ENCODE assay signal across 18 cellular contexts in the genomic region with DNA sequence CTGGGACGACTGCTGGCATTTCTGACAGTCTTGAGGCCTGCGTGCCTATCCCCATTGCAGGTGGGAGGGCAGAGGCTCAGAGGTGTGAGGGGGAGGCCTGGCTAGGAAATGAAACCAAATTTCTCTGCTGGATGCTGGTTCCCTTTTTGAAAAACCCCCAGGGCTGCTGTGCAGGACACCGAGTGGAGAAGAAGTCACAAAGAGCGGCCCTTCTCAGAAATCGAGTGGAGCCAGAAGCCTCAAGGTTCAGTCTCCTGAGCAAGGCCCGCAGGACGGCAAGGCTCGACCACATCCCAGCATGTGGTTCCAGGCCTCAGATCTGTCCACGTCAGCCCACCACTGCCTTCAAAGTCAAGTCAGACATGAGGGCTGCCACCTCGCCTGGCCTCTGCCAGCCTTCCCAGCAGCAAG.
DNase-seq lines count a peak whose midpoint lies in the region; ATAC-seq and TF ChIP-seq lines count a peak whose summit lies in the region.
"Had no signal": no experiment of that assay in that cellular context is flagged by ENCODE, and none has a peak within 500 bp of the region (broad histone marks: within the 10 kb centered on the region; RNA-seq: fewer than 3 reads in every experiment).

No MANE protein-coding gene starts in this region.

- H3K9ac ChIP-seq in BLaER1 treated with 17β-estradiol and CSF1 and Interleukin-3, amounts not matched to agents 10 nM and 100 nM, result peak overlapping the region in 5 of 11 experiments; percentile 6 to 32 (median 29); a peak in 5 of 22 replicates

- peak overlapping the region; percentile 21 for H3K27ac Mint-ChIP-seq in activated B cell treated with CpG ODN at 0.5 μM for 24 hours
- H3K27ac Mint-ChIP-seq in neural crest cell (ENCODE audit: unreplicated experiment), result peak overlapping the region; percentile 23
- H3K27ac Mint-ChIP-seq: stimulated activated naive CD8-positive, alpha-beta T cell treated with anti-CD3 and anti-CD28 coated beads, Interleukin-15, Interleukin-2, amounts not matched to agents 100 ng/mL and 50 ng/mL, for 24 hours; T-helper 2 cell treated with Interferon-gamma antibody and Interleukin-4, amounts not matched to agents 5 μg/mL and 100 μg/mL, for 36 hours had no signal

- peaks cover 27 to 41% (median 35%) of the 10 kb centered on the region in 11 experiments for H3K9me3 ChIP-seq in BLaER1 treated with 17β-estradiol and CSF1 and Interleukin-3, amounts not matched to agents 10 nM and 100 nM (replicated peaks in 1 of 11)
- no peaks in the 10 kb centered on the region for H3K9me3 ChIP-seq in testis
- H3K9me3 ChIP-seq in aorta (ENCODE audit: control insufficient read depth, low read length), result peaks cover 1% of the 10 kb centered on the region

- H4K20me1 ChIP-seq in BLaER1 treated with 17β-estradiol and CSF1 and Interleukin-3, amounts not matched to agents 10 nM and 100 nM, result peaks cover 0 to 62% (median 0%) of the 10 kb centered on the region in 11 experiments; a peak in 4 of 22 replicates

- intact Hi-C loops in activated B cell treated with CpG ODN at 0.5 μM for 24 hours (cut with micrococcal nuclease) (no loop called here), testis (cut with DNase I; ENCODE audit: low total_unique reads) (no loop called here), aorta (cut with DNase I) (no loop called here)

- DNase-seq in KG1 (lab: John Stamatoyannopoulos, UW) (peak; percentile 58), activated B cell treated with CpG ODN at 0.5 μM for 24 hours (peak; percentile 14), neural crest cell (ENCODE audit: low read depth, low spot score) (no peak), NCI-H128 (lab: John Stamatoyannopoulos, UW; ENCODE audit: unreplicated experiment) (no peak), testis (no peak), aorta (no peak)
- DNase-seq: activated CD4-positive, CD25-positive, alpha-beta regulatory T cell treated with anti-CD3 and anti-CD28 coated beads, Interleukin-2, amount 50 U/mL, for 72 hours; central memory CD4-positive, alpha-beta T cell; heart left ventricle; naive thymus-derived CD8-positive, alpha-beta T cell; NCI-H1105 treated with DMSO at 0.1 percent for 48 hours; NCI-H2227 treated with DMSO at 0.1 percent for 48 hours; SHP77; stimulated activated CD4-positive, alpha-beta T cell treated with anti-CD3 and anti-CD28 coated beads, Interleukin-15, amount 100 ng/mL, for 24 hours had no signal

- H3K4me3 ChIP-seq in BLaER1 treated with 17β-estradiol and CSF1 and Interleukin-3, amounts not matched to agents 10 nM and 100 nM, result no peak overlapping the region
- H3K4me3 ChIP-seq in testis, result no peak overlapping the region
- no peak overlapping the region for H3K4me3 ChIP-seq in aorta (ENCODE audit: low read length in 2 of 2)
- H3K4me3 ChIP-seq: heart left ventricle had no signal

- peaks cover 31 to 49% (median 37%) of the 10 kb centered on the region in 10 experiments for H3K4me1 ChIP-seq in BLaER1 treated with 17β-estradiol and CSF1 and Interleukin-3, amounts not matched to agents 10 nM and 100 nM
- H3K4me1 ChIP-seq in testis, result no peaks in the 10 kb centered on the region
- H3K4me1 ChIP-seq in aorta (ENCODE audit: control insufficient read depth in 1 of 2, insufficient read depth in 2 of 2, low read length in 2 of 2), result no peaks in the 10 kb centered on the region

- H3K4me1 Mint-ChIP-seq in activated B cell treated with CpG ODN at 0.5 μM for 24 hours, result peaks cover 26% of the 10 kb centered on the region
- peaks cover 31% of the 10 kb centered on the region for H3K4me1 Mint-ChIP-seq in neural crest cell

- 83 to 84% methylated on average over 10 of the region's 10 CpGs for WGBS in testis, 2 donors
- WGBS in aorta, 2 donors, result 93 to 94% methylated on average over 10 of the region's 10 CpGs

- peak overlapping the region; percentile 62 to 85 (median 76) for H3K4me2 ChIP-seq in BLaER1 treated with 17β-estradiol and CSF1 and Interleukin-3, amounts not matched to agents 10 nM and 100 nM

- no peak for TF ChIP-seq CTCF in activated B cell treated with CpG ODN at 0.5 μM for 24 hours (IDR thresholded peaks at IDR 0.05)
- TF ChIP-seq CTCF in neural crest cell (conservative IDR thresholded peaks at IDR 0.05), result no peak
- TF ChIP-seq CTCF in testis (IDR thresholded peaks at IDR 0.05), result no peak

- ATAC-seq in activated B cell treated with CpG ODN at 0.5 μM for 24 hours (ENCODE audit: low read depth) (peak; percentile 65), GM18517 (IDR thresholded peaks at IDR 0.05; ENCODE audit: unreplicated experiment) (no peak), aorta (ENCODE audit: low FRiP score) (no peak)
- ATAC-seq: naive thymus-derived CD8-positive, alpha-beta T cell had no signal

- H3K36me3 Mint-ChIP-seq in activated B cell treated with CpG ODN at 0.5 μM for 24 hours (ENCODE audit: low read depth) (peaks cover 5% of the 10 kb centered on the region), neural crest cell (ENCODE audit: low read depth) (peaks cover 16% of the 10 kb centered on the region)

- CTCF ChIA-PET in activated B cell treated with CpG ODN at 0.5 μM for 24 hours (lab: Charles Lee), result no interaction called here

- POLR2A ChIA-PET in activated B cell treated with CpG ODN at 0.5 μM for 24 hours (lab: Charles Lee), result no interaction called here

- no peak for TF ChIP-seq POLR2A in testis (IDR thresholded peaks at IDR 0.05)

- H3K36me3 ChIP-seq in BLaER1 treated with 17β-estradiol and CSF1 and Interleukin-3, amounts not matched to agents 10 nM and 100 nM, result peaks cover 0 to 6% (median 0%) of the 10 kb centered on the region in 11 experiments; a peak in 3 of 22 replicates
- no peaks in the 10 kb centered on the region for H3K36me3 ChIP-seq in testis (ENCODE audit: low read depth, missing control alignments)
- no peaks in the 10 kb centered on the region for H3K36me3 ChIP-seq in aorta (ENCODE audit: control insufficient read depth in 1 of 2, insufficient read depth in 2 of 2, low read length in 1 of 2)
- H3K36me3 ChIP-seq: heart left ventricle had no signal

- H3K4me3 Mint-ChIP-seq in activated B cell treated with CpG ODN at 0.5 μM for 24 hours (no peak overlapping the region), neural crest cell (no peak overlapping the region)
- H3K4me3 Mint-ChIP-seq: naive thymus-derived CD8-positive, alpha-beta T cell; stimulated activated naive CD8-positive, alpha-beta T cell treated with anti-CD3 and anti-CD28 coated beads, Interleukin-15, Interleukin-2, amounts not matched to agents 100 ng/mL and 50 ng/mL, for 24 hours; T-helper 2 cell treated with Interferon-gamma antibody and Interleukin-4, amounts not matched to agents 5 μg/mL and 100 μg/mL, for 36 hours had no signal

- peak overlapping the region in 7 of 11 experiments; percentile 8 to 54 (median 46); a peak in 13 of 22 replicates for H3K27ac ChIP-seq in BLaER1 treated with 17β-estradiol and CSF1 and Interleukin-3, amounts not matched to agents 10 nM and 100 nM
- H3K27ac ChIP-seq in testis, result no peak overlapping the region
- no peak overlapping the region for H3K27ac ChIP-seq in aorta (ENCODE audit: low read depth in 1 of 2, low read length in 2 of 2)

- H3K9me3 Mint-ChIP-seq in activated B cell treated with CpG ODN at 0.5 μM for 24 hours, result peaks cover 9% of the 10 kb centered on the region
- H3K9me3 Mint-ChIP-seq in neural crest cell, result peaks cover 8% of the 10 kb centered on the region

- H3K27me3 Mint-ChIP-seq in activated B cell treated with CpG ODN at 0.5 μM for 24 hours, result peaks cover 10% of the 10 kb centered on the region
- peaks cover 5% of the 10 kb centered on the region for H3K27me3 Mint-ChIP-seq in neural crest cell (ENCODE audit: low read depth)

- peaks cover 11 to 24% (median 15%) of the 10 kb centered on the region in 11 experiments for H3K27me3 ChIP-seq in BLaER1 treated with 17β-estradiol and CSF1 and Interleukin-3, amounts not matched to agents 10 nM and 100 nM
- no peaks in the 10 kb centered on the region for H3K27me3 ChIP-seq in testis
- no peaks in the 10 kb centered on the region for H3K27me3 ChIP-seq in aorta (ENCODE audit: control insufficient read depth in 1 of 2, insufficient read depth in 2 of 2, low read length in 1 of 2)

Comparison
In these comparisons a context has a peak if more than half of its experiments do, and no peak if none do; other contexts are left out.
1. H3K27ac ChIP-seq: peak in BLaER1 treated with 17β-estradiol and CSF1 and Interleukin-3, amounts not matched to agents 10 nM and 100 nM (7 of 11); none in testis (0 of 2) and aorta (0 of 2).
2. DNase-seq: peak in KG1 (single experiment) and activated B cell treated with CpG ODN at 0.5 μM for 24 hours (single experiment); none in neural crest cell (single experiment), NCI-H128 (single experiment), testis (single experiment) and aorta (0 of 2).